Comparison of ENCODE assay signal across 1 cellular context in the genomic region with DNA sequence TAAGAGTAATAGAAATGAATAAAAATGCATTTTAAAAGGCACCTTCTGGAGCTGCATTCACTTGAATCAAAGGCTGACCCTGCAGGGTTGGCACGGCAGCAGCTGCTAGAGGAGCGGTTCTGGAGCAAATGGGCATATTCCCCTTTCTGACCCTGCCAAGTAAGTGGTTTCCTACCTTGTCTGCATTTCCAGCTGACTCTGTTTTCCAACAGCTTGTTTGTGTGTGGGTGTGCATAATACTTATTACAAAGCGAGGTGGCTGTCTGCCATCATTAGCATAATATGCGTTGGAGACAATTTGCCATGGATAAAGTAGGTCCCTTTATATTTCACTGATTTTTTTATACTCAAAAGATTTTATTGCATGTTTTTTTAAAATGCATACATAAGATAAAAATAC.
TF ChIP-seq lines count a peak whose summit lies in the region.

No MANE protein-coding gene starts in this region.

TF ChIP-seq in HepG2, 621 proteins besides CTCF, POLR2A, EP300 and RAD21 (continued from another document):
- TF ChIP-seq HDAC6 (IDR thresholded peaks at IDR 0.05; ENCODE audit: low read depth, low read length) (no peak), ZNF782 (CRISPR knock-in tag; IDR thresholded peaks at IDR 0.05; ENCODE audit: borderline replicate concordance) (no peak), PPARG (CRISPR knock-in tag; conservative IDR thresholded peaks at IDR 0.05) (no peak), REST (IDR thresholded peaks at IDR 0.05; ENCODE audit: borderline replicate concordance in 1 of 2, low read depth in 1 of 2, low read length in 2 of 2) (no peak)
